ENCODE assay signal across 30 cellular contexts in the genomic region with DNA sequence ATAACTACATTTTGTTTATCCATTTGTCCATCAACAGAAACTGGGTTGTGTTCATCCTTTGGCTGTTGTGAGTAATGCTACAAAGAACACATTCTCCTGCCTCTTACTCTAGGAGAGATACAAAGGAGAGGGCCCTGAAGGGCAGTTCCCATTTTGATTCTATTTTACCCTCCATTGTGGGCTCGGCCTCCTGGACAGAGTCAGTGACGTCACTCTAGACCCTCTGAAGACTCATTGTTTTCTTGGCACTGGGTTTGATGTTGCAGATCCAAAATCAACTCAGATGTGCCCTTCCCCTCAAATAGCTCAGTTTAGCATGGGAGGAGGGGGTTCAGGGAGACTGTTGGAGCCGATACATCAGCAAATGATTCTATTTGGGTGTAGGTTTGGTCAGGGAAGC.
"Had no signal": no experiment of that assay in that cellular context is flagged by ENCODE, and none has a peak within 500 bp of the region (broad histone marks: within the 10 kb centered on the region; RNA-seq: fewer than 3 reads in every experiment).

No MANE protein-coding gene starts in this region.

- H3K4me3 ChIP-seq: body of pancreas, esophagus squamous epithelium had no signal

- FAIRE-seq: colon, endometrium, endothelial cell of umbilical vein, frontal cortex had no signal

- DNase-seq: activated CD4-positive, alpha-beta memory T cell treated with anti-CD3 and anti-CD28 coated beads for 36 hours; activated CD4-positive, alpha-beta T cell treated with anti-CD3 and anti-CD28 coated beads for 36 hours; activated CD4-positive, alpha-beta T cell treated with anti-CD3 and anti-CD28 coated beads, Interleukin-2, amount 10 ng/mL, durations not matched to agents 24 days and 14 days; activated CD4-positive, CD25-positive, alpha-beta regulatory T cell; activated CD4-positive, CD25-positive, alpha-beta regulatory T cell treated with anti-CD3 and anti-CD28 coated beads, Interleukin-2, amount 50 U/mL, for 72 hours; activated CD8-positive, alpha-beta memory T cell treated with anti-CD3 and anti-CD28 coated beads, Interleukin-2, amount 10 ng/mL, durations not matched to agents 7 days and 5 days; activated CD8-positive, alpha-beta memory T cell treated with anti-CD3 and anti-CD28 coated beads, Interleukin-2, amount 50 U/mL, for 4 hours; activated CD8-positive, alpha-beta T cell treated with anti-CD3 and anti-CD28 coated beads, Interleukin-2, amount 10 ng/mL, durations not matched to agents 7 days and 5 days; activated effector memory CD4-positive, alpha-beta T cell treated with anti-CD3 and anti-CD28 coated beads, Interleukin-2, amount 50 U/mL, for 16 hours; activated naive CD4-positive, alpha-beta T cell treated with anti-CD3 and anti-CD28 coated beads, Interleukin-2, amount 50 U/mL, for 16 hours; activated T-cell treated with anti-CD3 and anti-CD28 coated beads, Interleukin-2, amount 50 U/mL, for 1 hour; activated T-cell treated with anti-CD3 and anti-CD28 coated beads, Interleukin-2, amount 50 U/mL, for 48 hours; amygdala; aorta; body of pancreas; caudate nucleus; cortex of kidney; dermis blood vessel endothelial cell; effector CD8-positive, alpha-beta T cell; esophagus squamous epithelium; head of caudate nucleus; T-helper 2 cell had no signal

- ATAC-seq: activated CD4-positive, alpha-beta T cell treated with anti-CD3 and anti-CD28 coated beads for 36 hours; activated CD8-positive, alpha-beta memory T cell treated with anti-CD3 and anti-CD28 coated beads, Interleukin-2, amount 10 ng/mL, durations not matched to agents 7 days and 5 days; activated CD8-positive, alpha-beta T cell treated with anti-CD3 and anti-CD28 coated beads, Interleukin-2, amount 10 ng/mL, durations not matched to agents 7 days and 5 days; body of pancreas had no signal

- H3K27ac Mint-ChIP-seq: activated CD4-positive, alpha-beta memory T cell treated with anti-CD3 and anti-CD28 coated beads for 36 hours; activated CD4-positive, alpha-beta T cell treated with anti-CD3 and anti-CD28 coated beads for 36 hours; activated CD4-positive, alpha-beta T cell treated with anti-CD3 and anti-CD28 coated beads, Interleukin-2, amount 10 ng/mL, durations not matched to agents 24 days and 14 days; activated CD8-positive, alpha-beta memory T cell treated with anti-CD3 and anti-CD28 coated beads, Interleukin-2, amount 10 ng/mL, durations not matched to agents 7 days and 5 days; activated CD8-positive, alpha-beta T cell treated with anti-CD3 and anti-CD28 coated beads, Interleukin-2, amount 10 ng/mL, durations not matched to agents 7 days and 5 days; activated naive CD8-positive, alpha-beta T cell; activated T-helper 1 cell treated with anti-CD3 and anti-CD28 coated beads, Interleukin-12 subunit alpha, Interleukin-12 subunit beta, Interleukin-2, Interleukin-4 antibody, amounts not matched to agents 30 ng/mL and 10 ng/mL and 1 ng/mL, durations not matched to agents 14 hours and 24 hours and 36 hours; activated T-helper 2 cell treated with anti-CD3 and anti-CD28 coated beads, Interferon-gamma antibody, Interleukin-2, Interleukin-4, amounts not matched to agents 10 μg/mL and 5 μg/mL and 100 μg/mL, durations not matched to agents 14 hours and 24 hours and 36 hours had no signal

- H3K36me3 ChIP-seq: esophagus squamous epithelium had no signal

- H3K9me3 Mint-ChIP-seq: activated CD4-positive, alpha-beta memory T cell treated with anti-CD3 and anti-CD28 coated beads for 36 hours; activated CD4-positive, alpha-beta T cell treated with anti-CD3 and anti-CD28 coated beads, Interleukin-2, amount 10 ng/mL, durations not matched to agents 24 days and 14 days; activated T-helper 1 cell treated with anti-CD3 and anti-CD28 coated beads, Interleukin-12 subunit alpha, Interleukin-12 subunit beta, Interleukin-2, Interleukin-4 antibody, amounts not matched to agents 30 ng/mL and 10 ng/mL and 1 ng/mL, durations not matched to agents 14 hours and 24 hours and 36 hours; activated T-helper 2 cell treated with anti-CD3 and anti-CD28 coated beads, Interferon-gamma antibody, Interleukin-2, Interleukin-4, amounts not matched to agents 10 μg/mL and 5 μg/mL and 100 μg/mL, durations not matched to agents 14 hours and 24 hours and 36 hours had no signal

- H3K36me3 Mint-ChIP-seq: activated CD4-positive, alpha-beta memory T cell treated with anti-CD3 and anti-CD28 coated beads for 36 hours; activated CD8-positive, alpha-beta memory T cell treated with anti-CD3 and anti-CD28 coated beads, Interleukin-2, amount 10 ng/mL, durations not matched to agents 7 days and 5 days; activated naive CD8-positive, alpha-beta T cell had no signal

- H3K27me3 Mint-ChIP-seq: activated CD4-positive, alpha-beta memory T cell treated with anti-CD3 and anti-CD28 coated beads for 36 hours; activated CD4-positive, alpha-beta T cell treated with anti-CD3 and anti-CD28 coated beads for 36 hours; activated CD4-positive, alpha-beta T cell treated with anti-CD3 and anti-CD28 coated beads, Interleukin-2, amount 10 ng/mL, durations not matched to agents 24 days and 14 days; activated naive CD8-positive, alpha-beta T cell had no signal

- H3K4me3 Mint-ChIP-seq: activated CD4-positive, alpha-beta memory T cell treated with anti-CD3 and anti-CD28 coated beads for 36 hours; activated CD4-positive, alpha-beta T cell treated with anti-CD3 and anti-CD28 coated beads for 36 hours; activated CD4-positive, alpha-beta T cell treated with anti-CD3 and anti-CD28 coated beads, Interleukin-2, amount 10 ng/mL, durations not matched to agents 24 days and 14 days; activated CD8-positive, alpha-beta memory T cell treated with anti-CD3 and anti-CD28 coated beads, Interleukin-2, amount 10 ng/mL, durations not matched to agents 7 days and 5 days; activated CD8-positive, alpha-beta T cell treated with anti-CD3 and anti-CD28 coated beads, Interleukin-2, amount 10 ng/mL, durations not matched to agents 7 days and 5 days; activated naive CD8-positive, alpha-beta T cell; activated T-helper 1 cell treated with anti-CD3 and anti-CD28 coated beads, Interleukin-12 subunit alpha, Interleukin-12 subunit beta, Interleukin-2, Interleukin-4 antibody, amounts not matched to agents 30 ng/mL and 10 ng/mL and 1 ng/mL, durations not matched to agents 14 hours and 24 hours and 36 hours had no signal

- H3K9me3 ChIP-seq: body of pancreas, esophagus squamous epithelium had no signal

- H3K27me3 ChIP-seq: body of pancreas, esophagus squamous epithelium had no signal

- H3K4me1 ChIP-seq: body of pancreas, esophagus squamous epithelium had no signal

- H3K27ac ChIP-seq: body of pancreas, epithelial cell of prostate, esophagus squamous epithelium had no signal
